1 cellular context compared by ENCODE assay signal in the genomic region with DNA sequence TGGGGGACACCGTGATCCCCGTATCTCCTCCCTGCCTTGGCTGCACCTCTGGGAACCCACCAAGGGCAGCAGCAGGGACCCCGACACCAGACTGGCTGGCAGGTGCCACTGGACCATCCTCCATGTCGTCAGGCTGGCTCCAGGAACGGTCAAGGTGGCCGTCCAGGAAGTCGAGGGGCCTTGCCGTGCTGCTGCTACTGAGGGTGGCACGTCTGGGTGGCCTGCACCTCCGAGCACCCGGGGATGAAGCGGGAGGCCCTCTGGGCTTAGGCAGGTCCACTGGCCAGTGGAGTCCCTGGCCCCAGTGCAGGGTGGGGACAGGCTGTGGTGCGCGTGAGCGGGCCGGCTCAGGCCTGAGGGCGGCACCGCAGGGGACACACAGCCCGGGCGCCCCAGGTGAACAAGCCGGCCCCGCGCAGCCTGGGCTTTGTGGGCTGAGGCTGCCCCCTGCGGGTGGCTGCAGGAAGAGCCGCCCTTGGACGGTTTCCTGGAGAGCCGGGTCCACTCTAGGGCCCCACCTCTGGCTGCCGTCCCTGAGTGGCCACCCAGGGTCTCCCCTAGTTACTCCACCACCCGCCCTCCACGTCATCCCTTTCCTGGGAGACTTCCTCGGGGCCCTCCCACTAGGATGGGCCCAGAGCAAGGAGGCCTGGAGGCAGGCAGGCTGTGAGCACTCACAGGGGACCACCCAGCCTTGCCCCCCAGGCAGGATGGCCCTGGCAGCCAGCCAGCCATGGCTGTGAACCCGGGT.
TF ChIP-seq lines count a peak whose summit lies in the region.

No MANE protein-coding gene starts in this region.

TF ChIP-seq in HepG2, 621 proteins besides CTCF, POLR2A, EP300 and RAD21 (continued from another document and continues in another):
- TF ChIP-seq ZIK1 (CRISPR knock-in tag; IDR thresholded peaks at IDR 0.05; ENCODE audit: borderline replicate concordance, low read depth) (peak; percentile 55; the same call in 1 of the 2 replicates), ZNF746 (CRISPR knock-in tag; IDR thresholded peaks at IDR 0.05) (no peak), ZNF382 (CRISPR knock-in tag; IDR thresholded peaks at IDR 0.05; ENCODE audit: borderline replicate concordance) (no peak), PAF1 (CRISPR knock-in tag; IDR thresholded peaks at IDR 0.05) (0 out of 2 replicates have a peak, but pooled peaks have one; percentile 37), ZSCAN9 (CRISPR knock-in tag; IDR thresholded peaks at IDR 0.05; ENCODE audit: borderline replicate concordance) (no peak), NR2F6 (IDR thresholded peaks at IDR 0.05) (no peak), NR2F6 (CRISPR knock-in tag; IDR thresholded peaks at IDR 0.05) (peak; percentile 44; the same call in 1 of the 2 replicates), RAD51 (IDR thresholded peaks at IDR 0.05; ENCODE audit: borderline replicate concordance) (no peak), RBAK (CRISPR knock-in tag; IDR thresholded peaks at IDR 0.05) (no peak), DR1 (CRISPR knock-in tag; IDR thresholded peaks at IDR 0.05) (no peak), ZFP90 (CRISPR knock-in tag; IDR thresholded peaks at IDR 0.05; ENCODE audit: borderline replicate concordance) (peak; percentile 31; the same call in 1 of the 2 replicates), HNRNPH1 (optimal IDR thresholded peaks at IDR 0.05; ENCODE audit: low read depth, low read length) (no peak), ZNF496 (CRISPR knock-in tag; IDR thresholded peaks at IDR 0.05; ENCODE audit: insufficient replicate concordance) (no peak), HOXA5 (CRISPR knock-in tag; IDR thresholded peaks at IDR 0.05) (peak; percentile 73; the same call in 1 of the 2 replicates), RFXANK (CRISPR knock-in tag; IDR thresholded peaks at IDR 0.05) (no peak), ZNF564 (CRISPR knock-in tag; IDR thresholded peaks at IDR 0.05) (no peak), KAT8 (CRISPR knock-in tag; IDR thresholded peaks at IDR 0.05) (no peak), ZFP62 (CRISPR knock-in tag; IDR thresholded peaks at IDR 0.05) (no peak), ZNF33A (CRISPR knock-in tag; IDR thresholded peaks at IDR 0.05; ENCODE audit: borderline replicate concordance) (no peak), ERF (CRISPR knock-in tag; IDR thresholded peaks at IDR 0.05) (peak; percentile 81), CEBPB (IDR thresholded peaks at IDR 0.05; ENCODE audit: borderline replicate concordance, low read depth, low read length) (no peak), ZNF253 (CRISPR knock-in tag; IDR thresholded peaks at IDR 0.05; ENCODE audit: borderline replicate concordance) (no peak), ZNF616 (CRISPR knock-in tag; IDR thresholded peaks at IDR 0.05; ENCODE audit: low read depth) (peak; percentile 71; the same call in 1 of the 2 replicates), ATF3 (CRISPR knock-in tag; IDR thresholded peaks at IDR 0.05) (no peak), CHD4 (IDR thresholded peaks at IDR 0.05; ENCODE audit: borderline replicate concordance, low read length) (no peak), ZNF646 (CRISPR knock-in tag; IDR thresholded peaks at IDR 0.05) (no peak), NFYC (CRISPR knock-in tag; IDR thresholded peaks at IDR 0.05) (no peak), ZNF569 (CRISPR knock-in tag; IDR thresholded peaks at IDR 0.05; ENCODE audit: borderline replicate concordance) (no peak), ZNF567 (CRISPR knock-in tag; IDR thresholded peaks at IDR 0.05; ENCODE audit: borderline replicate concordance) (peak; percentile 94; the same call in 1 of the 2 replicates), MXD4 (CRISPR knock-in tag; IDR thresholded peaks at IDR 0.05) (no peak), ZBTB14 (CRISPR knock-in tag; IDR thresholded peaks at IDR 0.05) (no peak; the same call in 1 of the 2 replicates), ZBTB8A (CRISPR knock-in tag; IDR thresholded peaks at IDR 0.05; ENCODE audit: borderline replicate concordance, low read depth) (no peak), NFRKB (IDR thresholded peaks at IDR 0.05) (no peak), ZNF652 (CRISPR knock-in tag; IDR thresholded peaks at IDR 0.05; ENCODE audit: borderline replicate concordance, low read depth) (no peak), SIN3B (IDR thresholded peaks at IDR 0.05; ENCODE audit: low read length) (no peak), ZSCAN25 (CRISPR knock-in tag; IDR thresholded peaks at IDR 0.05) (peak; percentile 89; the same call in 1 of the 2 replicates), DMAP1 (CRISPR knock-in tag; IDR thresholded peaks at IDR 0.05) (no peak), AKAP8 (CRISPR knock-in tag; IDR thresholded peaks at IDR 0.05) (peak; percentile 80; the same call in 1 of the 2 replicates), SKI (IDR thresholded peaks at IDR 0.05; ENCODE audit: partially characterized antibody) (no peak), NR3C1 (CRISPR knock-in tag; IDR thresholded peaks at IDR 0.05) (no peak), ZFY (CRISPR knock-in tag; IDR thresholded peaks at IDR 0.05) (peak; percentile 62), ETV5 (CRISPR knock-in tag; IDR thresholded peaks at IDR 0.05; ENCODE audit: borderline replicate concordance) (peak; percentile 63), ZNF562 (CRISPR knock-in tag; IDR thresholded peaks at IDR 0.05; ENCODE audit: borderline replicate concordance) (no peak), JUND (CRISPR knock-in tag; IDR thresholded peaks at IDR 0.05) (no peak), FOXC1 (CRISPR knock-in tag; IDR thresholded peaks at IDR 0.05; ENCODE audit: borderline replicate concordance) (peak; percentile 20; the same call in 1 of the 2 replicates), KMT2A (CRISPR knock-in tag; IDR thresholded peaks at IDR 0.05) (0 out of 2 replicates have a peak, but pooled peaks have one; percentile 40), STAT5B (CRISPR knock-in tag; IDR thresholded peaks at IDR 0.05) (no peak)
- TF ChIP-seq, protein P1, sequence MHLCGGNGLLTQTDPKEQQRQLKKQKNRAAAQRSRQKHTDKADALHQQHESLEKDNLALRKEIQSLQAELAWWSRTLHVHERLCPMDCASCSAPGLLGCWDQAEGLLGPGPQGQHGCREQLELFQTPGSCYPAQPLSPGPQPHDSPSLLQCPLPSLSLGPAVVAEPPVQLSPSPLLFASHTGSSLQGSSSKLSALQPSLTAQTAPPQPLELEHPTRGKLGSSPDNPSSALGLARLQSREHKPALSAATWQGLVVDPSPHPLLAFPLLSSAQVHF (CRISPR knock-in tag; IDR thresholded peaks at IDR 0.05) = no peak
- TF ChIP-seq, protein P2, sequence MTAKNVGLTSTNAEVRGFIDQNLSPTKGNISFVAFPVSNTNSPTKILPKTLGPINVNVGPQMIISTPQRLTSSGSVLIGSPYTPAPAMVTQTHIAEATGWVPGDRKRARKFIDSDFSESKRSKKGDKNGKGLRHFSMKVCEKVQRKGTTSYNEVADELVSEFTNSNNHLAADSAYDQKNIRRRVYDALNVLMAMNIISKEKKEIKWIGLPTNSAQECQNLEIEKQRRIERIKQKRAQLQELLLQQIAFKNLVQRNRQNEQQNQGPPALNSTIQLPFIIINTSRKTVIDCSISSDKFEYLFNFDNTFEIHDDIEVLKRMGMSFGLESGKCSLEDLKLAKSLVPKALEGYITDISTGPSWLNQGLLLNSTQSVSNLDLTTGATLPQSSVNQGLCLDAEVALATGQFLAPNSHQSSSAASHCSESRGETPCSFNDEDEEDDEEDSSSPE (CRISPR knock-in tag; IDR thresholded peaks at IDR 0.05) = no peak
- TF ChIP-seq, protein P3, sequence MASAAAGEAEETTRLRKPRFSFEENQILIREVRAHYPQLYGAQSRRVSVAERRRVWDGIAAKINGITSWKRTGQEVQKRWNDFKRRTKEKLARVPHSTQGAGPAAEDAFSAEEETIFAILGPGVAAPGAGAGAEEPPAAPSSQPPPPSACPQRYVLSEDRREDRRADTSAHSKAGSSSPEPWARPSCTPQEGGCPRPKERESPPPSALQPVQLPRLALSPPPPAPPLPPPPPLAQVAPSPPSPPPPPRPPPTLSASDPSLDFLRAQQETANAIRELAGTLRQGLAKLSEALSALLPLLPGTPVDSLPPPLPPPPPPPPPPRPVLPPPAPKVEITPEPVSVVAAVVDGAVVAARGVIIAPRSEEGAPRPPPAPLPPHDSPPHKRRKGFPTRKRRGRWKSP (CRISPR knock-in tag; IDR thresholded peaks at IDR 0.05) = 0 out of 2 replicates have a peak, but pooled peaks have one; percentile 38
- TF ChIP-seq, protein P4, sequence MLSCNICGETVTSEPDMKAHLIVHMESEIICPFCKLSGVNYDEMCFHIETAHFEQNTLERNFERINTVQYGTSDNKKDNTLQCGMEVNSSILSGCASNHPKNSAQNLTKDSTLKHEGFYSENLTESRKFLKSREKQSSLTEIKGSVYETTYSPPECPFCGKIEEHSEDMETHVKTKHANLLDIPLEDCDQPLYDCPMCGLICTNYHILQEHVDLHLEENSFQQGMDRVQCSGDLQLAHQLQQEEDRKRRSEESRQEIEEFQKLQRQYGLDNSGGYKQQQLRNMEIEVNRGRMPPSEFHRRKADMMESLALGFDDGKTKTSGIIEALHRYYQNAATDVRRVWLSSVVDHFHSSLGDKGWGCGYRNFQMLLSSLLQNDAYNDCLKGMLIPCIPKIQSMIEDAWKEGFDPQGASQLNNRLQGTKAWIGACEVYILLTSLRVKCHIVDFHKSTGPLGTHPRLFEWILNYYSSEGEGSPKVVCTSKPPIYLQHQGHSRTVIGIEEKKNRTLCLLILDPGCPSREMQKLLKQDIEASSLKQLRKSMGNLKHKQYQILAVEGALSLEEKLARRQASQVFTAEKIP (CRISPR knock-in tag; IDR thresholded peaks at IDR 0.05; ENCODE audit: borderline replicate concordance) = no peak
- TF ChIP-seq, protein P5, sequence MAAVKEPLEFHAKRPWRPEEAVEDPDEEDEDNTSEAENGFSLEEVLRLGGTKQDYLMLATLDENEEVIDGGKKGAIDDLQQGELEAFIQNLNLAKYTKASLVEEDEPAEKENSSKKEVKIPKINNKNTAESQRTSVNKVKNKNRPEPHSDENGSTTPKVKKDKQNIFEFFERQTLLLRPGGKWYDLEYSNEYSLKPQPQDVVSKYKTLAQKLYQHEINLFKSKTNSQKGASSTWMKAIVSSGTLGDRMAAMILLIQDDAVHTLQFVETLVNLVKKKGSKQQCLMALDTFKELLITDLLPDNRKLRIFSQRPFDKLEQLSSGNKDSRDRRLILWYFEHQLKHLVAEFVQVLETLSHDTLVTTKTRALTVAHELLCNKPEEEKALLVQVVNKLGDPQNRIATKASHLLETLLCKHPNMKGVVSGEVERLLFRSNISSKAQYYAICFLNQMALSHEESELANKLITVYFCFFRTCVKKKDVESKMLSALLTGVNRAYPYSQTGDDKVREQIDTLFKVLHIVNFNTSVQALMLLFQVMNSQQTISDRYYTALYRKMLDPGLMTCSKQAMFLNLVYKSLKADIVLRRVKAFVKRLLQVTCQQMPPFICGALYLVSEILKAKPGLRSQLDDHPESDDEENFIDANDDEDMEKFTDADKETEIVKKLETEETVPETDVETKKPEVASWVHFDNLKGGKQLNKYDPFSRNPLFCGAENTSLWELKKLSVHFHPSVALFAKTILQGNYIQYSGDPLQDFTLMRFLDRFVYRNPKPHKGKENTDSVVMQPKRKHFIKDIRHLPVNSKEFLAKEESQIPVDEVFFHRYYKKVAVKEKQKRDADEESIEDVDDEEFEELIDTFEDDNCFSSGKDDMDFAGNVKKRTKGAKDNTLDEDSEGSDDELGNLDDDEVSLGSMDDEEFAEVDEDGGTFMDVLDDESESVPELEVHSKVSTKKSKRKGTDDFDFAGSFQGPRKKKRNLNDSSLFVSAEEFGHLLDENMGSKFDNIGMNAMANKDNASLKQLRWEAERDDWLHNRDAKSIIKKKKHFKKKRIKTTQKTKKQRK (IDR thresholded peaks at IDR 0.05; ENCODE audit: low read length) = no peak
